ENCODE assay signal across 8 cellular contexts in the genomic region with DNA sequence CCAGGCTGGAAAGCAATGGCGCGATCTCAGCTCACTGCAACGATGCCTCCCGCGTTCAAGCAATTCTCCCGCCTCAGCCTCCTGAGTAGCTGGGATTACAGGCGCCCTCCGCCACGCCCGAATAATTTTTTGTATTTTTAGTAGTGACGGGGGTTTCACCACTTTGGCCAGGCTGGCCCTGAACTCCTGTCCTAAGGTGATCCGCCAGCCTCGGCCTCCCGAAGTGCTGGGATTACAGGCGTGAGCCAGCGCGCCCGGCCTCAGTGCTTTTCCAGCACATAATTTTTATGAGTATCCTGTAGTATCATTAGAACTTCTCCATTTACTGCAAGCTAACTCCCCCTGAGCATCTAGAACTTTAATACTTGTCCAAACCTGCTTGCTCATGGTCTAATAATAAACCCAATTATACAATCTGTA. TPM values are rescaled to one million over a fixed set of nuclear protein-coding genes. Genes with fewer than 3 reads are reported as not detected.
DNase-seq lines count a peak whose midpoint lies in the region; ATAC-seq and TF ChIP-seq lines count a peak whose summit lies in the region.

No MANE protein-coding gene starts in this region.

- peaks cover 36% of the 10 kb centered on the region for H3K4me1 Mint-ChIP-seq in WTC11
- H3K4me1 Mint-ChIP-seq in glutamatergic neuron (ENCODE audit: low read depth, unreplicated experiment), result peaks cover 10% of the 10 kb centered on the region

- ATAC-seq in WTC11 (no peak), GM19035 (IDR thresholded peaks at IDR 0.05; ENCODE audit: unreplicated experiment) (no peak), HG02763 (IDR thresholded peaks at IDR 0.05; ENCODE audit: unreplicated experiment) (no peak)

- POLR2A ChIA-PET in WTC11 (lab: Charles Lee), result interaction anchor here (0.7 to 1.8 kb wide), 3 partner anchors 10 to 231 kb away, joined by 3 to 7 read pairs (median 5); no protein-coding TSS in a partner anchor

- H3K9ac ChIP-seq in skeletal muscle satellite cell (ENCODE audit: low read depth, low read length), result peak overlapping the region; percentile 97

- H3K4me1 ChIP-seq in HAP-1 (peaks cover 13% of the 10 kb centered on the region), skeletal muscle satellite cell (ENCODE audit: control insufficient read depth, insufficient read depth, low read length) (peaks cover 4% of the 10 kb centered on the region)

- H3K36me3 Mint-ChIP-seq in WTC11 (peaks cover 24% of the 10 kb centered on the region), glutamatergic neuron (ENCODE audit: unreplicated experiment) (peaks cover 5% of the 10 kb centered on the region)

- H3K9me3 Mint-ChIP-seq in WTC11 (no peaks in the 10 kb centered on the region), glutamatergic neuron (ENCODE audit: unreplicated experiment) (peaks cover 11% of the 10 kb centered on the region)

- peak overlapping the region; percentile 89 for H3K4me3 Mint-ChIP-seq in WTC11
- peak overlapping the region; percentile 90 for H3K4me3 Mint-ChIP-seq in glutamatergic neuron (ENCODE audit: unreplicated experiment)

- peak overlapping the region; percentile 85 for H3K4me2 ChIP-seq in skeletal muscle satellite cell (ENCODE audit: low read length)

- H3K9me3 ChIP-seq in HAP-1 (no peaks in the 10 kb centered on the region), skeletal muscle satellite cell (replicated peaks; ENCODE audit: low read length) (no peaks in the 10 kb centered on the region)

- CTCF ChIA-PET in WTC11 (lab: Charles Lee), result interaction anchor here (1.4 kb wide), 1 partner anchor 11 kb away, joined by 7 read pairs; no protein-coding TSS in a partner anchor

- peaks cover 34% of the 10 kb centered on the region for H3K36me3 ChIP-seq in HAP-1 (replicated peaks)
- no peaks in the 10 kb centered on the region for H3K36me3 ChIP-seq in skeletal muscle satellite cell (ENCODE audit: insufficient read depth, low read length)

- in situ Hi-C loops in HAP-1 (cut with MboI; ENCODE audit: low sequenced_read_pairs), result no loop called here

- H3K27me3 ChIP-seq in HAP-1 (ENCODE audit: low read depth), result no peaks in the 10 kb centered on the region
- H3K27me3 ChIP-seq in skeletal muscle satellite cell (ENCODE audit: control insufficient read depth, insufficient read depth, low read length), result no peaks in the 10 kb centered on the region

- DNase-seq in HAP-1 (ENCODE audit: low spot score in 2 of 2), result peak in 1 of 2 experiments; percentile 34
- no peak for DNase-seq in WTC11 (ENCODE audit: low spot score)
- no peak for DNase-seq in glutamatergic neuron
- DNase-seq in DMS79 (lab: John Stamatoyannopoulos, UW), result no peak
- DNase-seq in COLO668 (lab: John Stamatoyannopoulos, UW; ENCODE audit: unreplicated experiment), result no peak

- peak overlapping the region; percentile 88 for H3K27ac Mint-ChIP-seq in WTC11
- H3K27ac Mint-ChIP-seq in glutamatergic neuron (ENCODE audit: unreplicated experiment), result peak overlapping the region; percentile 96

- H3K4me3 ChIP-seq in HAP-1, result peak overlapping the region; percentile 87
- H3K4me3 ChIP-seq in skeletal muscle satellite cell (ENCODE audit: low read length), result peak overlapping the region; percentile 88

- H3K27me3 Mint-ChIP-seq in WTC11 (ENCODE audit: low read depth) (no peaks in the 10 kb centered on the region), glutamatergic neuron (ENCODE audit: unreplicated experiment) (peaks cover 8% of the 10 kb centered on the region)

- no peak for TF ChIP-seq CTCF in WTC11 (IDR thresholded peaks at IDR 0.05)
- TF ChIP-seq CTCF in glutamatergic neuron (IDR thresholded peaks at IDR 0.05; ENCODE audit: partially characterized antibody, unreplicated experiment), result no peak

TF ChIP-seq in WTC11, 78 proteins besides CTCF, POLR2A, EP300 and RAD21:
- TF ChIP-seq, protein P1, sequence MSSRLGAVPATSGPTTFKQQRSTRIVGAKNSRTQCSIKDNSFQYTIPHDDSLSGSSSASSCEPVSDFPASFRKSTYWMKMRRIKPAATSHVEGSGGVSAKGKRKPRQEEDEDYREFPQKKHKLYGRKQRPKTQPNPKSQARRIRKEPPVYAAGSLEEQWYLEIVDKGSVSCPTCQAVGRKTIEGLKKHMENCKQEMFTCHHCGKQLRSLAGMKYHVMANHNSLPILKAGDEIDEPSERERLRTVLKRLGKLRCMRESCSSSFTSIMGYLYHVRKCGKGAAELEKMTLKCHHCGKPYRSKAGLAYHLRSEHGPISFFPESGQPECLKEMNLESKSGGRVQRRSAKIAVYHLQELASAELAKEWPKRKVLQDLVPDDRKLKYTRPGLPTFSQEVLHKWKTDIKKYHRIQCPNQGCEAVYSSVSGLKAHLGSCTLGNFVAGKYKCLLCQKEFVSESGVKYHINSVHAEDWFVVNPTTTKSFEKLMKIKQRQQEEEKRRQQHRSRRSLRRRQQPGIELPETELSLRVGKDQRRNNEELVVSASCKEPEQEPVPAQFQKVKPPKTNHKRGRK (CRISPR knock-in tag; IDR thresholded peaks at IDR 0.05; ENCODE audit: borderline replicate concordance), result no peak
- TF ChIP-seq, protein P2, sequence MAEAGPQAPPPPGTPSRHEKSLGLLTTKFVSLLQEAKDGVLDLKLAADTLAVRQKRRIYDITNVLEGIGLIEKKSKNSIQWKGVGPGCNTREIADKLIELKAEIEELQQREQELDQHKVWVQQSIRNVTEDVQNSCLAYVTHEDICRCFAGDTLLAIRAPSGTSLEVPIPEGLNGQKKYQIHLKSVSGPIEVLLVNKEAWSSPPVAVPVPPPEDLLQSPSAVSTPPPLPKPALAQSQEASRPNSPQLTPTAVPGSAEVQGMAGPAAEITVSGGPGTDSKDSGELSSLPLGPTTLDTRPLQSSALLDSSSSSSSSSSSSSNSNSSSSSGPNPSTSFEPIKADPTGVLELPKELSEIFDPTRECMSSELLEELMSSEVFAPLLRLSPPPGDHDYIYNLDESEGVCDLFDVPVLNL (CRISPR knock-in tag; IDR thresholded peaks at IDR 0.05; ENCODE audit: borderline replicate concordance, low read depth), result no peak
- TF ChIP-seq, protein P3, sequence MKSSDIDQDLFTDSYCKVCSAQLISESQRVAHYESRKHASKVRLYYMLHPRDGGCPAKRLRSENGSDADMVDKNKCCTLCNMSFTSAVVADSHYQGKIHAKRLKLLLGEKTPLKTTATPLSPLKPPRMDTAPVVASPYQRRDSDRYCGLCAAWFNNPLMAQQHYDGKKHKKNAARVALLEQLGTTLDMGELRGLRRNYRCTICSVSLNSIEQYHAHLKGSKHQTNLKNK (CRISPR knock-in tag; IDR thresholded peaks at IDR 0.05), result no peak
- TF ChIP-seq, protein P4, sequence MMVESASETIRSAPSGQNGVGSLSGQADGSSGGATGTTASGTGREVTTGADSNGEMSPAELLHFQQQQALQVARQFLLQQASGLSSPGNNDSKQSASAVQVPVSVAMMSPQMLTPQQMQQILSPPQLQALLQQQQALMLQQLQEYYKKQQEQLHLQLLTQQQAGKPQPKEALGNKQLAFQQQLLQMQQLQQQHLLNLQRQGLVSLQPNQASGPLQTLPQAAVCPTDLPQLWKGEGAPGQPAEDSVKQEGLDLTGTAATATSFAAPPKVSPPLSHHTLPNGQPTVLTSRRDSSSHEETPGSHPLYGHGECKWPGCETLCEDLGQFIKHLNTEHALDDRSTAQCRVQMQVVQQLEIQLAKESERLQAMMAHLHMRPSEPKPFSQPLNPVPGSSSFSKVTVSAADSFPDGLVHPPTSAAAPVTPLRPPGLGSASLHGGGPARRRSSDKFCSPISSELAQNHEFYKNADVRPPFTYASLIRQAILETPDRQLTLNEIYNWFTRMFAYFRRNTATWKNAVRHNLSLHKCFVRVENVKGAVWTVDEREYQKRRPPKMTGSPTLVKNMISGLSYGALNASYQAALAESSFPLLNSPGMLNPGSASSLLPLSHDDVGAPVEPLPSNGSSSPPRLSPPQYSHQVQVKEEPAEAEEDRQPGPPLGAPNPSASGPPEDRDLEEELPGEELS (CRISPR knock-in tag; IDR thresholded peaks at IDR 0.05), result no peak
- TF ChIP-seq FOXJ3 (CRISPR knock-in tag; IDR thresholded peaks at IDR 0.05; ENCODE audit: borderline replicate concordance) (no peak), CBFB (CRISPR knock-in tag; IDR thresholded peaks at IDR 0.05; ENCODE audit: low read depth) (no peak), NR2C2 (CRISPR knock-in tag; IDR thresholded peaks at IDR 0.05) (no peak), PRRX2 (CRISPR knock-in tag; IDR thresholded peaks at IDR 0.05) (no peak), TEAD4 (CRISPR knock-in tag; IDR thresholded peaks at IDR 0.05) (no peak), ZBTB21 (CRISPR knock-in tag; IDR thresholded peaks at IDR 0.05; ENCODE audit: borderline replicate concordance) (no peak), SMAD3 (CRISPR knock-in tag; IDR thresholded peaks at IDR 0.05; ENCODE audit: borderline replicate concordance) (no peak)
- TF ChIP-seq, protein P5, sequence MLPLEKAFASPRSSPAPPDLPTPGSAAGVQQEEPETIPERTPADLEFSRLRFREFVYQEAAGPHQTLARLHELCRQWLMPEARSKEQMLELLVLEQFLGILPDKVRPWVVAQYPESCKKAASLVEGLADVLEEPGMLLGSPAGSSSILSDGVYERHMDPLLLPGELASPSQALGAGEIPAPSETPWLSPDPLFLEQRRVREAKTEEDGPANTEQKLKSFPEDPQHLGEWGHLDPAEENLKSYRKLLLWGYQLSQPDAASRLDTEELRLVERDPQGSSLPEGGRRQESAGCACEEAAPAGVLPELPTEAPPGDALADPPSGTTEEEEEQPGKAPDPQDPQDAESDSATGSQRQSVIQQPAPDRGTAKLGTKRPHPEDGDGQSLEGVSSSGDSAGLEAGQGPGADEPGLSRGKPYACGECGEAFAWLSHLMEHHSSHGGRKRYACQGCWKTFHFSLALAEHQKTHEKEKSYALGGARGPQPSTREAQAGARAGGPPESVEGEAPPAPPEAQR (CRISPR knock-in tag; IDR thresholded peaks at IDR 0.05), result no peak

RNA-seq across cellular contexts. Expression of a gene that starts 1.8 kb away (rescaled TPM):
- 177 to 201 TPM (median 198 TPM) in 3 replicates for total RNA-seq in WTC11 (2021)
- total RNA-seq in glutamatergic neuron (ENCODE audit: unreplicated experiment), result 120 TPM
- 32.3 and 37.8 TPM in 2 replicates for total RNA-seq in skeletal muscle satellite cell (2012; rRNA removed)
